In the genomic region with DNA sequence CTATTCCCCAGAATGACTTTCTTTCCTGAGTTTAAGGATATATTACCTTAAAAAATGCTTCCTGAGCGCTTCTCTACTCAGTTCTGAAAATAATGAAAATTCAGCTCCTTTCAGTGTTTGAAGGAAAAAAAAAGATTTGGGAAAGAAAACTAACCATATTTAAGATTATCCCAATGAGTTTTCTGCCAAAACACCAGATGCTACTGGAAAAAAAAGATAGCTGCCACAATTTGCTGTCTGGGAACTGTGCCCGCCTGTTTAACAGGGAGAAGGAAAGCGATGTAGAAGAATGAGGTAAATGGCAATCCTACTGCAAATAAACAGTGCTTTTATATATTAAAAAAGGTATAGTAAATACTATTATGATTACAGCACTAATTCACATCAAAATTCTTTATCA, we compare ENCODE assay signal across 23 cellular contexts.
"Had no signal": no experiment of that assay in that cellular context is flagged by ENCODE, and none has a peak within 500 bp of the region (broad histone marks: within the 10 kb centered on the region; RNA-seq: fewer than 3 reads in every experiment).

No MANE protein-coding gene starts in this region.

- H3K27me3 Mint-ChIP-seq: activated B cell treated with CpG ODN at 0.5 μM for 24 hours; activated naive CD8-positive, alpha-beta T cell; type B pancreatic cell had no signal

- H3K4me1 ChIP-seq: esophagus muscularis mucosa had no signal

- H3K27ac ChIP-seq: esophagus muscularis mucosa, suprapubic skin had no signal

- H3K4me3 ChIP-seq: esophagus muscularis mucosa, mucosa of descending colon, suprapubic skin had no signal

- H3K27me3 ChIP-seq: esophagus muscularis mucosa, suprapubic skin had no signal

- DNase-seq: activated B cell treated with CpG ODN at 0.5 μM for 24 hours; activated CD4-positive, alpha-beta T cell treated with anti-CD3 and anti-CD28 coated beads for 48 hours; activated CD8-positive, alpha-beta memory T cell treated with anti-CD3 and anti-CD28 coated beads, Interleukin-2, amount 50 U/mL, for 4 hours; activated CD8-positive, alpha-beta T cell treated with anti-CD3 and anti-CD28 coated beads, Interleukin-2, amount 10 ng/mL, durations not matched to agents 7 days and 5 days; activated gamma-delta T cell treated with Interleukin-2 at 50 U/mL for 16 hours; activated T-cell treated with anti-CD3 and anti-CD28 coated beads, Interleukin-2, amount 50 U/mL, for 48 hours; amniotic stem cell; central memory CD4-positive, alpha-beta T cell; cortex of kidney; effector CD4-positive, alpha-beta T cell; foreskin fibroblast; glutamatergic neuron; mucosa of descending colon; naive thymus-derived CD4-positive, alpha-beta T cell; retina; stimulated activated CD4-positive, alpha-beta T cell treated with anti-CD3 and anti-CD28 coated beads, Interleukin-15, amount 100 ng/mL, for 24 hours; stimulated activated CD4-positive, alpha-beta T cell treated with anti-CD3 and anti-CD28 coated beads, Interleukin-4, amount 100 ng/mL, for 1 hour; stimulated activated naive CD4-positive, alpha-beta T cell treated with Interleukin-2 at 50 U/mL for 16 hours; T-helper 2 cell had no signal

- H3K36me3 ChIP-seq: esophagus muscularis mucosa, suprapubic skin had no signal

- ATAC-seq: activated CD8-positive, alpha-beta T cell treated with anti-CD3 and anti-CD28 coated beads, Interleukin-2, amount 10 ng/mL, durations not matched to agents 7 days and 5 days; mucosa of descending colon; naive thymus-derived CD4-positive, alpha-beta T cell had no signal

- H3K36me3 Mint-ChIP-seq: activated naive CD8-positive, alpha-beta T cell; naive thymus-derived CD4-positive, alpha-beta T cell had no signal

- H3K4me3 Mint-ChIP-seq: activated B cell treated with CpG ODN at 0.5 μM for 24 hours; activated CD8-positive, alpha-beta T cell treated with anti-CD3 and anti-CD28 coated beads, Interleukin-2, amount 10 ng/mL, durations not matched to agents 7 days and 5 days; activated naive CD8-positive, alpha-beta T cell; naive thymus-derived CD4-positive, alpha-beta T cell; type B pancreatic cell had no signal

- H3K9me3 ChIP-seq: suprapubic skin had no signal

- H3K27ac Mint-ChIP-seq: activated B cell treated with CpG ODN at 0.5 μM for 24 hours; activated CD8-positive, alpha-beta T cell treated with anti-CD3 and anti-CD28 coated beads, Interleukin-2, amount 10 ng/mL, durations not matched to agents 7 days and 5 days; activated naive CD8-positive, alpha-beta T cell; naive thymus-derived CD4-positive, alpha-beta T cell; type B pancreatic cell had no signal

- H3K9me3 Mint-ChIP-seq: activated B cell treated with CpG ODN at 0.5 μM for 24 hours had no signal

- H3K4me1 Mint-ChIP-seq: activated B cell treated with CpG ODN at 0.5 μM for 24 hours; naive thymus-derived CD4-positive, alpha-beta T cell had no signal
